ENCODE assay signal across 1 cellular context in genomic region chr10:114386446-114386845, GRCh38.
TF ChIP-seq lines count a peak whose summit lies in the region.

No MANE protein-coding gene starts in this region.

TF ChIP-seq in HepG2, 621 proteins besides CTCF, POLR2A, EP300 and RAD21 (continued from another document):
- TF ChIP-seq BCLAF1 (IDR thresholded peaks at IDR 0.05), result no peak
- TF ChIP-seq GZF1 (CRISPR knock-in tag; IDR thresholded peaks at IDR 0.05), result no peak
- no peak for TF ChIP-seq CHCHD3 (CRISPR knock-in tag; IDR thresholded peaks at IDR 0.05)
